In the genomic region with DNA sequence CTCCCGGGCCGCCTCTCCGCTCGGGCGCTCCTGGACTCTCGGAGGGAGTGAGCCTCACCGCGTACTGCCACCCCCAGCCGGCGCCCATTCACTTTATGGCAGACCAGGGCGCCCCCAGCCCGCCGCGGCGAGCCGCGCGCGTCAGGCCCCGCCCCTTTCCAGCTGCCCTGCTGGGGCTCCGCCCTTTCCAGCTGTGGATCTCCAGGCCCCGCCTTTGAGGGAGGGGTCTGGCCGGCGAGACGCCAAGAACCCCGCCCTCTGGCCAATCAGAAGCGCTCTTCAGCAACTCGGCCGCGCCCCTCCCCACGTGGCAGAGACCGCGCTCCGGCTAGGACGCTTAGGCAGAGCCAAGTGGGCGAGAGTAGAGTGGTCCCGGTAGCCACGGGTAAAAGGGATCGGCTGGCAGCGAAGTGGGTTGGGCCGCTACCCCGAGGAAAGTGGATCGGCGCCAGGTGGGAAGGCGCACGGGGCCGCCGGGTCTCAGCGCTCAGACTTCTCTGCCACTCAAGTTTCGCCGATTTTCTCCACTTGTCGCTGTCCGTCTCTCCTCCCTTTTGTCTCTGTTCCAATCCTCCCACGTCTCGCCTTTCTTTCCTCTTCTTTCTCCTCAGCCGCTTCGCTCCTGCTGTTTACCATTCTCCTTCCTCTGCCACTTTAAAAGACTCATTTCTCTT, we compare ENCODE assay signal across 1 cellular context.
A peak's percentile ranks its signal among the peaks of the same experiment; 100 is the strongest.
TF ChIP-seq lines count a peak whose summit lies in the region.

A gene (minus strand): TSS at position 69 of the 674 bp plus-strand sequence. CDS start 9,432 bp downstream, outside the sequence.

TF ChIP-seq in GM12878, 131 proteins besides CTCF, POLR2A, EP300 and RAD21 (continued from another document and continues in another):
- TF ChIP-seq, protein P1, sequence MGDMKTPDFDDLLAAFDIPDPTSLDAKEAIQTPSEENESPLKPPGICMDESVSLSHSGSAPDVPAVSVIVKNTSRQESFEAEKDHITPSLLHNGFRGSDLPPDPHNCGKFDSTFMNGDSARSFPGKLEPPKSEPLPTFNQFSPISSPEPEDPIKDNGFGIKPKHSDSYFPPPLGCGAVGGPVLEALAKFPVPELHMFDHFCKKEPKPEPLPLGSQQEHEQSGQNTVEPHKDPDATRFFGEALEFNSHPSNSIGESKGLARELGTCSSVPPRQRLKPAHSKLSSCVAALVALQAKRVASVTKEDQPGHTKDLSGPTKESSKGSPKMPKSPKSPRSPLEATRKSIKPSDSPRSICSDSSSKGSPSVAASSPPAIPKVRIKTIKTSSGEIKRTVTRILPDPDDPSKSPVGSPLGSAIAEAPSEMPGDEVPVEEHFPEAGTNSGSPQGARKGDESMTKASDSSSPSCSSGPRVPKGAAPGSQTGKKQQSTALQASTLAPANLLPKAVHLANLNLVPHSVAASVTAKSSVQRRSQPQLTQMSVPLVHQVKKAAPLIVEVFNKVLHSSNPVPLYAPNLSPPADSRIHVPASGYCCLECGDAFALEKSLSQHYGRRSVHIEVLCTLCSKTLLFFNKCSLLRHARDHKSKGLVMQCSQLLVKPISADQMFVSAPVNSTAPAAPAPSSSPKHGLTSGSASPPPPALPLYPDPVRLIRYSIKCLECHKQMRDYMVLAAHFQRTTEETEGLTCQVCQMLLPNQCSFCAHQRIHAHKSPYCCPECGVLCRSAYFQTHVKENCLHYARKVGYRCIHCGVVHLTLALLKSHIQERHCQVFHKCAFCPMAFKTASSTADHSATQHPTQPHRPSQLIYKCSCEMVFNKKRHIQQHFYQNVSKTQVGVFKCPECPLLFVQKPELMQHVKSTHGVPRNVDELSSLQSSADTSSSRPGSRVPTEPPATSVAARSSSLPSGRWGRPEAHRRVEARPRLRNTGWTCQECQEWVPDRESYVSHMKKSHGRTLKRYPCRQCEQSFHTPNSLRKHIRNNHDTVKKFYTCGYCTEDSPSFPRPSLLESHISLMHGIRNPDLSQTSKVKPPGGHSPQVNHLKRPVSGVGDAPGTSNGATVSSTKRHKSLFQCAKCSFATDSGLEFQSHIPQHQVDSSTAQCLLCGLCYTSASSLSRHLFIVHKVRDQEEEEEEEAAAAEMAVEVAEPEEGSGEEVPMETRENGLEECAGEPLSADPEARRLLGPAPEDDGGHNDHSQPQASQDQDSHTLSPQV (IDR thresholded peaks at IDR 0.05): no peak
- TF ChIP-seq CBX3 (IDR thresholded peaks at IDR 0.05; ENCODE audit: borderline replicate concordance, low read depth) (no peak), IRF4 (IDR thresholded peaks at IDR 0.05; ENCODE audit: low read depth, low read length) (no peak), SMAD5 (IDR thresholded peaks at IDR 0.05; ENCODE audit: low read depth) (no peak), MEF2A (IDR thresholded peaks at IDR 0.05; ENCODE audit: insufficient read depth, low read depth, low read length) (no peak), RAD51 (IDR thresholded peaks at IDR 0.05) (no peak), TCF3 (IDR thresholded peaks at IDR 0.05; ENCODE audit: borderline replicate concordance, insufficient read depth, low read depth, low read length) (no peak), KAT2A (conservative IDR thresholded peaks at IDR 0.05; ENCODE audit: control insufficient read depth, low read depth, low read length) (no peak), KDM1A (IDR thresholded peaks at IDR 0.05; ENCODE audit: borderline replicate concordance) (no peak), SMC3 (IDR thresholded peaks at IDR 0.05; ENCODE audit: borderline replicate concordance, low read length) (no peak), BACH1 (IDR thresholded peaks at IDR 0.05; ENCODE audit: borderline replicate concordance) (no peak), IKZF1 (conservative IDR thresholded peaks at IDR 0.05) (no peak), NR2F1 (conservative IDR thresholded peaks at IDR 0.05) (no peak), CHD1 (IDR thresholded peaks at IDR 0.05; ENCODE audit: low read depth, low read length) (no peak), SUZ12 (IDR thresholded peaks at IDR 0.05; ENCODE audit: unreplicated experiment) (no peak), FOXM1 (IDR thresholded peaks at IDR 0.05; ENCODE audit: low read depth, low read length) (no peak), TAF1 (IDR thresholded peaks at IDR 0.05; ENCODE audit: borderline replicate concordance, low read depth, low read length) (no peak), SRF (IDR thresholded peaks at IDR 0.05; ENCODE audit: low read depth in 2 of 2, low read length in 2 of 2) (no peak), NR2C1 (IDR thresholded peaks at IDR 0.05) (no peak), SREBF2 (IDR thresholded peaks at IDR 0.05; ENCODE audit: low read length) (no peak), MXI1 (IDR thresholded peaks at IDR 0.05; ENCODE audit: low read depth, low read length) (peak; percentile 68; the same call in 1 of the 2 replicates), SMAD1 (IDR thresholded peaks at IDR 0.05; ENCODE audit: low read depth, partially characterized antibody) (no peak), BHLHE40 (IDR thresholded peaks at IDR 0.05; ENCODE audit: borderline replicate concordance in 1 of 2, low read depth in 2 of 2, low read length in 1 of 2) (no peak), CREB1 (IDR thresholded peaks at IDR 0.05; ENCODE audit: low read depth) (peak; percentile 24; the same call in 1 of the 2 replicates)
- TF ChIP-seq, protein P2, sequence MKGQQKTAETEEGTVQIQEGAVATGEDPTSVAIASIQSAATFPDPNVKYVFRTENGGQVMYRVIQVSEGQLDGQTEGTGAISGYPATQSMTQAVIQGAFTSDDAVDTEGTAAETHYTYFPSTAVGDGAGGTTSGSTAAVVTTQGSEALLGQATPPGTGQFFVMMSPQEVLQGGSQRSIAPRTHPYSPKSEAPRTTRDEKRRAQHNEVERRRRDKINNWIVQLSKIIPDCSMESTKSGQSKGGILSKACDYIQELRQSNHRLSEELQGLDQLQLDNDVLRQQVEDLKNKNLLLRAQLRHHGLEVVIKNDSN (IDR thresholded peaks at IDR 0.05; ENCODE audit: borderline replicate concordance, extremely low read length, insufficient read depth, low read depth, low read length): peak; percentile 74
- TF ChIP-seq, protein P3, sequence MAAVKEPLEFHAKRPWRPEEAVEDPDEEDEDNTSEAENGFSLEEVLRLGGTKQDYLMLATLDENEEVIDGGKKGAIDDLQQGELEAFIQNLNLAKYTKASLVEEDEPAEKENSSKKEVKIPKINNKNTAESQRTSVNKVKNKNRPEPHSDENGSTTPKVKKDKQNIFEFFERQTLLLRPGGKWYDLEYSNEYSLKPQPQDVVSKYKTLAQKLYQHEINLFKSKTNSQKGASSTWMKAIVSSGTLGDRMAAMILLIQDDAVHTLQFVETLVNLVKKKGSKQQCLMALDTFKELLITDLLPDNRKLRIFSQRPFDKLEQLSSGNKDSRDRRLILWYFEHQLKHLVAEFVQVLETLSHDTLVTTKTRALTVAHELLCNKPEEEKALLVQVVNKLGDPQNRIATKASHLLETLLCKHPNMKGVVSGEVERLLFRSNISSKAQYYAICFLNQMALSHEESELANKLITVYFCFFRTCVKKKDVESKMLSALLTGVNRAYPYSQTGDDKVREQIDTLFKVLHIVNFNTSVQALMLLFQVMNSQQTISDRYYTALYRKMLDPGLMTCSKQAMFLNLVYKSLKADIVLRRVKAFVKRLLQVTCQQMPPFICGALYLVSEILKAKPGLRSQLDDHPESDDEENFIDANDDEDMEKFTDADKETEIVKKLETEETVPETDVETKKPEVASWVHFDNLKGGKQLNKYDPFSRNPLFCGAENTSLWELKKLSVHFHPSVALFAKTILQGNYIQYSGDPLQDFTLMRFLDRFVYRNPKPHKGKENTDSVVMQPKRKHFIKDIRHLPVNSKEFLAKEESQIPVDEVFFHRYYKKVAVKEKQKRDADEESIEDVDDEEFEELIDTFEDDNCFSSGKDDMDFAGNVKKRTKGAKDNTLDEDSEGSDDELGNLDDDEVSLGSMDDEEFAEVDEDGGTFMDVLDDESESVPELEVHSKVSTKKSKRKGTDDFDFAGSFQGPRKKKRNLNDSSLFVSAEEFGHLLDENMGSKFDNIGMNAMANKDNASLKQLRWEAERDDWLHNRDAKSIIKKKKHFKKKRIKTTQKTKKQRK (IDR thresholded peaks at IDR 0.05; ENCODE audit: low read depth, low read length): no peak
- TF ChIP-seq, protein P4, sequence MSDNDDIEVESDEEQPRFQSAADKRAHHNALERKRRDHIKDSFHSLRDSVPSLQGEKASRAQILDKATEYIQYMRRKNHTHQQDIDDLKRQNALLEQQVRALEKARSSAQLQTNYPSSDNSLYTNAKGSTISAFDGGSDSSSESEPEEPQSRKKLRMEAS (IDR thresholded peaks at IDR 0.05; ENCODE audit: low read depth, low read length): peak; percentile 70; the same call in 1 of the 2 replicates
- TF ChIP-seq, protein P5, sequence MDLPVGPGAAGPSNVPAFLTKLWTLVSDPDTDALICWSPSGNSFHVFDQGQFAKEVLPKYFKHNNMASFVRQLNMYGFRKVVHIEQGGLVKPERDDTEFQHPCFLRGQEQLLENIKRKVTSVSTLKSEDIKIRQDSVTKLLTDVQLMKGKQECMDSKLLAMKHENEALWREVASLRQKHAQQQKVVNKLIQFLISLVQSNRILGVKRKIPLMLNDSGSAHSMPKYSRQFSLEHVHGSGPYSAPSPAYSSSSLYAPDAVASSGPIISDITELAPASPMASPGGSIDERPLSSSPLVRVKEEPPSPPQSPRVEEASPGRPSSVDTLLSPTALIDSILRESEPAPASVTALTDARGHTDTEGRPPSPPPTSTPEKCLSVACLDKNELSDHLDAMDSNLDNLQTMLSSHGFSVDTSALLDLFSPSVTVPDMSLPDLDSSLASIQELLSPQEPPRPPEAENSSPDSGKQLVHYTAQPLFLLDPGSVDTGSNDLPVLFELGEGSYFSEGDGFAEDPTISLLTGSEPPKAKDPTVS (IDR thresholded peaks at IDR 0.05; ENCODE audit: low read depth, low read length): no peak
- TF ChIP-seq, protein P6, sequence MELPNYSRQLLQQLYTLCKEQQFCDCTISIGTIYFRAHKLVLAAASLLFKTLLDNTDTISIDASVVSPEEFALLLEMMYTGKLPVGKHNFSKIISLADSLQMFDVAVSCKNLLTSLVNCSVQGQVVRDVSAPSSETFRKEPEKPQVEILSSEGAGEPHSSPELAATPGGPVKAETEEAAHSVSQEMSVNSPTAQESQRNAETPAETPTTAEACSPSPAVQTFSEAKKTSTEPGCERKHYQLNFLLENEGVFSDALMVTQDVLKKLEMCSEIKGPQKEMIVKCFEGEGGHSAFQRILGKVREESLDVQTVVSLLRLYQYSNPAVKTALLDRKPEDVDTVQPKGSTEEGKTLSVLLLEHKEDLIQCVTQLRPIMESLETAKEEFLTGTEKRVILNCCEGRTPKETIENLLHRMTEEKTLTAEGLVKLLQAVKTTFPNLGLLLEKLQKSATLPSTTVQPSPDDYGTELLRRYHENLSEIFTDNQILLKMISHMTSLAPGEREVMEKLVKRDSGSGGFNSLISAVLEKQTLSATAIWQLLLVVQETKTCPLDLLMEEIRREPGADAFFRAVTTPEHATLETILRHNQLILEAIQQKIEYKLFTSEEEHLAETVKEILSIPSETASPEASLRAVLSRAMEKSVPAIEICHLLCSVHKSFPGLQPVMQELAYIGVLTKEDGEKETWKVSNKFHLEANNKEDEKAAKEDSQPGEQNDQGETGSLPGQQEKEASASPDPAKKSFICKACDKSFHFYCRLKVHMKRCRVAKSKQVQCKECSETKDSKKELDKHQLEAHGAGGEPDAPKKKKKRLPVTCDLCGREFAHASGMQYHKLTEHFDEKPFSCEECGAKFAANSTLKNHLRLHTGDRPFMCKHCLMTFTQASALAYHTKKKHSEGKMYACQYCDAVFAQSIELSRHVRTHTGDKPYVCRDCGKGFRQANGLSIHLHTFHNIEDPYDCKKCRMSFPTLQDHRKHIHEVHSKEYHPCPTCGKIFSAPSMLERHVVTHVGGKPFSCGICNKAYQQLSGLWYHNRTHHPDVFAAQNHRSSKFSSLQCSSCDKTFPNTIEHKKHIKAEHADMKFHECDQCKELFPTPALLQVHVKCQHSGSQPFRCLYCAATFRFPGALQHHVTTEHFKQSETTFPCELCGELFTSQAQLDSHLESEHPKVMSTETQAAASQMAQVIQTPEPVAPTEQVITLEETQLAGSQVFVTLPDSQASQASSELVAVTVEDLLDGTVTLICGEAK (IDR thresholded peaks at IDR 0.05; ENCODE audit: borderline replicate concordance): no peak
- TF ChIP-seq, protein P7, sequence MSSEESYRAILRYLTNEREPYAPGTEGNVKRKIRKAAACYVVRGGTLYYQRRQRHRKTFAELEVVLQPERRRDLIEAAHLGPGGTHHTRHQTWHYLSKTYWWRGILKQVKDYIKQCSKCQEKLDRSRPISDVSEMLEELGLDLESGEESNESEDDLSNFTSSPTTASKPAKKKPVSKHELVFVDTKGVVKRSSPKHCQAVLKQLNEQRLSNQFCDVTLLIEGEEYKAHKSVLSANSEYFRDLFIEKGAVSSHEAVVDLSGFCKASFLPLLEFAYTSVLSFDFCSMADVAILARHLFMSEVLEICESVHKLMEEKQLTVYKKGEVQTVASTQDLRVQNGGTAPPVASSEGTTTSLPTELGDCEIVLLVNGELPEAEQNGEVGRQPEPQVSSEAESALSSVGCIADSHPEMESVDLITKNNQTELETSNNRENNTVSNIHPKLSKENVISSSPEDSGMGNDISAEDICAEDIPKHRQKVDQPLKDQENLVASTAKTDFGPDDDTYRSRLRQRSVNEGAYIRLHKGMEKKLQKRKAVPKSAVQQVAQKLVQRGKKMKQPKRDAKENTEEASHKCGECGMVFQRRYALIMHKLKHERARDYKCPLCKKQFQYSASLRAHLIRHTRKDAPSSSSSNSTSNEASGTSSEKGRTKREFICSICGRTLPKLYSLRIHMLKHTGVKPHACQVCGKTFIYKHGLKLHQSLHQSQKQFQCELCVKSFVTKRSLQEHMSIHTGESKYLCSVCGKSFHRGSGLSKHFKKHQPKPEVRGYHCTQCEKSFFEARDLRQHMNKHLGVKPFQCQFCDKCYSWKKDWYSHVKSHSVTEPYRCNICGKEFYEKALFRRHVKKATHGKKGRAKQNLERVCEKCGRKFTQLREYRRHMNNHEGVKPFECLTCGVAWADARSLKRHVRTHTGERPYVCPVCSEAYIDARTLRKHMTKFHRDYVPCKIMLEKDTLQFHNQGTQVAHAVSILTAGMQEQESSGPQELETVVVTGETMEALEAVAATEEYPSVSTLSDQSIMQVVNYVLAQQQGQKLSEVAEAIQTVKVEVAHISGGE (CRISPR knock-in tag; IDR thresholded peaks at IDR 0.05): no peak
- TF ChIP-seq, protein P8, sequence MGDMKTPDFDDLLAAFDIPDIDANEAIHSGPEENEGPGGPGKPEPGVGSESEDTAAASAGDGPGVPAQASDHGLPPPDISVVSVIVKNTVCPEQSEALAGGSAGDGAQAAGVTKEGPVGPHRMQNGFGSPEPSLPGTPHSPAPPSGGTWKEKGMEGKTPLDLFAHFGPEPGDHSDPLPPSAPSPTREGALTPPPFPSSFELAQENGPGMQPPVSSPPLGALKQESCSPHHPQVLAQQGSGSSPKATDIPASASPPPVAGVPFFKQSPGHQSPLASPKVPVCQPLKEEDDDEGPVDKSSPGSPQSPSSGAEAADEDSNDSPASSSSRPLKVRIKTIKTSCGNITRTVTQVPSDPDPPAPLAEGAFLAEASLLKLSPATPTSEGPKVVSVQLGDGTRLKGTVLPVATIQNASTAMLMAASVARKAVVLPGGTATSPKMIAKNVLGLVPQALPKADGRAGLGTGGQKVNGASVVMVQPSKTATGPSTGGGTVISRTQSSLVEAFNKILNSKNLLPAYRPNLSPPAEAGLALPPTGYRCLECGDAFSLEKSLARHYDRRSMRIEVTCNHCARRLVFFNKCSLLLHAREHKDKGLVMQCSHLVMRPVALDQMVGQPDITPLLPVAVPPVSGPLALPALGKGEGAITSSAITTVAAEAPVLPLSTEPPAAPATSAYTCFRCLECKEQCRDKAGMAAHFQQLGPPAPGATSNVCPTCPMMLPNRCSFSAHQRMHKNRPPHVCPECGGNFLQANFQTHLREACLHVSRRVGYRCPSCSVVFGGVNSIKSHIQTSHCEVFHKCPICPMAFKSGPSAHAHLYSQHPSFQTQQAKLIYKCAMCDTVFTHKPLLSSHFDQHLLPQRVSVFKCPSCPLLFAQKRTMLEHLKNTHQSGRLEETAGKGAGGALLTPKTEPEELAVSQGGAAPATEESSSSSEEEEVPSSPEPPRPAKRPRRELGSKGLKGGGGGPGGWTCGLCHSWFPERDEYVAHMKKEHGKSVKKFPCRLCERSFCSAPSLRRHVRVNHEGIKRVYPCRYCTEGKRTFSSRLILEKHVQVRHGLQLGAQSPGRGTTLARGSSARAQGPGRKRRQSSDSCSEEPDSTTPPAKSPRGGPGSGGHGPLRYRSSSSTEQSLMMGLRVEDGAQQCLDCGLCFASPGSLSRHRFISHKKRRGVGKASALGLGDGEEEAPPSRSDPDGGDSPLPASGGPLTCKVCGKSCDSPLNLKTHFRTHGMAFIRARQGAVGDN (IDR thresholded peaks at IDR 0.05): no peak
